ENCODE assay signal across 8 cellular contexts in the genomic region with DNA sequence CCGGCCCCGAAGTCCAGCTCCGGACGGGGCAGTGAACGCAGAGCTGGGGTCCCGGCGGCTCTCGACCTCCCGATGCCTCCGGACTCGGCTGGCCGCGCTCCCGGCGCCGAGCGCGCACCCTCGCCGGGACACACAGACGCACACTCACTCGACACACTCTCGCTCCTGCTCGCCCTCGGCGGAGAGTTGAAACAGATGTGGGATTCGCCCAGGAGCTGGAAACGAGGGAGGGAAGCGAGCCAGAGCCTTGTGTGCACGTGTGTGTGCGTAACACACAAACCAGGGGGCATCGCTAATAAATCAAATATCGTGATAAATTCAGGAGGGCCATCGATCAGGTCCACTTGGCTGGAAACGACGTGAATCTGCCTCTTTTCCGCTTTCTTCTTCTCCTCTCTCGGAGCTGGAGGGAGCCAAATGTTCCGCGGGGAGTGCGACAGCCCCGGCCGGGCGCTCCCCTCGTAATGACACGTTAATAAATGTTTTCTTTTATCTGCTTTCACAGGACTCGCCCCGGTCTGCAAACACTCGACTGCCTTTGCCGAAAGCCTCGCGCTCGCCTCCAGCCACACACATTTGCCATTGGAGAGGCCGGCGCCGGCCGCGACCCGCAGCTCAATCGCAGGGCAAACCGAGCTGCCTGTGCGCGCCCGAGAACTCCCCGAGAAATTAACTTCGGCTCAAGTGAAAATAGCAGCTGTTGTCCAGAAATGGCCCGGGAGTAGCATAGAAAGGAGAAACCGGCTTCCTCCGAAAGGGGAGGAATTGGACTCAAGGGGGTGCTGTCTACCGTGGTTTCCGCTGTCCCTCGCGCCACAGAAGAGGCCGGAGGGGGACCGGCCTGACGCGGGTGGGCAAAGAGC. TPM values are rescaled to one million over a fixed set of nuclear protein-coding genes. Genes with fewer than 3 reads are reported as not detected.
DNase-seq lines count a peak whose midpoint lies in the region; ATAC-seq and TF ChIP-seq lines count a peak whose summit lies in the region.

No MANE protein-coding gene starts in this region.

- TF ChIP-seq RAD21 in SK-N-SH (IDR thresholded peaks at IDR 0.05; ENCODE audit: low read length), result peak; percentile 88

- TF ChIP-seq CTCF in SK-N-SH (IDR thresholded peaks at IDR 0.05) (peak; percentile 68), endodermal cell (conservative IDR thresholded peaks at IDR 0.05) (peak; percentile 86), lower leg skin (IDR thresholded peaks at IDR 0.05) (peak in 1 of 3 donors; percentile 41)

- peaks cover 14% of the 10 kb centered on the region; the same call in 1 of the 2 replicates for H3K27me3 ChIP-seq in SK-N-SH (ENCODE audit: insufficient read depth)
- no peaks in the 10 kb centered on the region for H3K27me3 ChIP-seq in endodermal cell (ENCODE audit: control insufficient read depth, insufficient read depth, low read length, poor library complexity, severe bottlenecking)

- H3K9me2 ChIP-seq in SK-N-SH, result no peaks in the 10 kb centered on the region

- H3K27ac ChIP-seq in SK-N-SH (ENCODE audit: low read depth in 2 of 2, low read length in 1 of 2) (peak overlapping the region in 1 of 2 experiments; percentile 83; a peak in 2 of 4 replicates), endodermal cell (ENCODE audit: low read depth, low read length) (peak overlapping the region; percentile 62)

- H3F3A ChIP-seq in SK-N-SH (replicated peaks; ENCODE audit: insufficient read depth), result peaks cover 9% of the 10 kb centered on the region

- H3K36me3 ChIP-seq in SK-N-SH (replicated peaks in 1 of 2; ENCODE audit: control insufficient read depth in 1 of 2, insufficient read depth in 2 of 2, low read length in 1 of 2) (no peaks in the 10 kb centered on the region), endodermal cell (ENCODE audit: control insufficient read depth, insufficient read depth, low read length) (peaks cover 12% of the 10 kb centered on the region)

- intact Hi-C loops in lower leg skin (cut with DNase I; ENCODE audit: low total_unique reads), result no loop called here

- no peaks in the 10 kb centered on the region for H4K20me1 ChIP-seq in SK-N-SH (ENCODE audit: insufficient read depth)

- peak overlapping the region; percentile 91 for H3K27ac Mint-ChIP-seq in endodermal cell
- no peak overlapping the region for H3K27ac Mint-ChIP-seq in stimulated activated naive CD8-positive, alpha-beta T cell treated with anti-CD3 and anti-CD28 coated beads, Interleukin-15, amount 100 ng/mL, for 72 hours

- H3K9me3 Mint-ChIP-seq in endodermal cell, result no peaks in the 10 kb centered on the region
- no peaks in the 10 kb centered on the region for H3K9me3 Mint-ChIP-seq in stimulated activated naive CD8-positive, alpha-beta T cell treated with anti-CD3 and anti-CD28 coated beads, Interleukin-15, amount 100 ng/mL, for 72 hours

- TF ChIP-seq EP300 in SK-N-SH (IDR thresholded peaks at IDR 0.05; ENCODE audit: borderline replicate concordance in 1 of 2, low read depth in 1 of 2, low read length in 1 of 2), result 0 out of 4 replicates have a peak, but pooled peaks of 1 of the 2 experiments have one; percentile 19

- H3K79me2 ChIP-seq in SK-N-SH (ENCODE audit: insufficient read depth), result no peaks in the 10 kb centered on the region

- no peaks in the 10 kb centered on the region for H3K9me3 ChIP-seq in SK-N-SH
- H3K9me3 ChIP-seq in endodermal cell (ENCODE audit: control insufficient read depth, low read length), result no peaks in the 10 kb centered on the region

- H3K27me3 Mint-ChIP-seq in endodermal cell (ENCODE audit: insufficient read depth), result peaks cover 15% of the 10 kb centered on the region
- H3K27me3 Mint-ChIP-seq in stimulated activated naive CD8-positive, alpha-beta T cell treated with anti-CD3 and anti-CD28 coated beads, Interleukin-15, amount 100 ng/mL, for 72 hours, result peaks cover 83% of the 10 kb centered on the region

- H3K9ac ChIP-seq in SK-N-SH (no peak overlapping the region; the same call in 1 of the 2 replicates), endodermal cell (ENCODE audit: extremely low read depth, low read length, poor library complexity, severe bottlenecking) (peak overlapping the region; percentile 76)

- H3K4me3 ChIP-seq in SK-N-SH (ENCODE audit: low read depth in 2 of 2, low read length in 1 of 2), result peak overlapping the region; percentile 62 to 63
- H3K4me3 ChIP-seq in endodermal cell (ENCODE audit: low read length), result peak overlapping the region; percentile 94
- H3K4me3 ChIP-seq in lower leg skin (ENCODE audit: low read depth, poor library complexity, severe bottlenecking), result peak overlapping the region; percentile 4

- ATAC-seq in stimulated activated naive CD8-positive, alpha-beta T cell treated with anti-CD3 and anti-CD28 coated beads, Interleukin-15, amount 100 ng/mL, for 72 hours, result peak; percentile 58
- no peak for ATAC-seq in HG02970 (IDR thresholded peaks at IDR 0.05; ENCODE audit: low FRiP score, unreplicated experiment)

- POLR2A ChIA-PET in SK-N-SH (lab: Yijun Ruan, JAX), result interaction anchor here (1.2 kb wide), 1 partner anchor 834 kb away, joined by 8 read pairs; no protein-coding TSS in a partner anchor

- H3K4me1 Mint-ChIP-seq in endodermal cell, result peaks cover 30% of the 10 kb centered on the region
- peaks cover 20% of the 10 kb centered on the region for H3K4me1 Mint-ChIP-seq in stimulated activated naive CD8-positive, alpha-beta T cell treated with anti-CD3 and anti-CD28 coated beads, Interleukin-15, amount 100 ng/mL, for 72 hours

- 2% methylated on average over 67 of the region's 77 CpGs for WGBS in SK-N-SH (ENCODE audit: low lambda C conversion rate)
- WGBS in endodermal cell (ENCODE audit: insufficient coverage in 1 of 2, insufficient read length in 1 of 2), 2 experiments, result 1% methylated on average over 37 to 77 of the region's 77 CpGs
- 1 to 2% methylated on average over 58 to 77 of the region's 77 CpGs for WGBS in lower leg skin, 2 donors

- no peak for TF ChIP-seq POLR2A in lower leg skin (IDR thresholded peaks at IDR 0.05)

- CTCF ChIA-PET in SK-N-SH (lab: Yijun Ruan, JAX), result interaction anchor here (0.6 to 2.7 kb wide), 81 partner anchors 8 to 1681 kb away, joined by 3 to 103 read pairs (median 4); no protein-coding TSS in a partner anchor

- peak overlapping the region; percentile 74 for H3K4me2 ChIP-seq in SK-N-SH

- H3K4me3 Mint-ChIP-seq in endodermal cell, result peak overlapping the region; percentile 76
- peak overlapping the region; percentile 76 to 83 for H3K4me3 Mint-ChIP-seq in stimulated activated naive CD8-positive, alpha-beta T cell treated with anti-CD3 and anti-CD28 coated beads, Interleukin-15, amount 100 ng/mL, for 72 hours

- H2AFZ ChIP-seq in SK-N-SH (ENCODE audit: low read depth), result peak overlapping the region; percentile 8; the same call in 1 of the 2 replicates

- DNase-seq in DMS114 treated with DMSO at 0.1 percent for 48 hours (lab: John Stamatoyannopoulos, UW; ENCODE audit: unreplicated experiment), result peak; percentile 78
- peak; percentile 60 for DNase-seq in HT1080 (ENCODE audit: low read depth)
- DNase-seq in SK-N-SH, result peak; percentile 86
- DNase-seq in endodermal cell, result peak; percentile 87
- peak; percentile 53 to 90 for DNase-seq in lower leg skin (ENCODE audit: low spot score in 2 of 2)
- DNase-seq in stimulated activated naive CD8-positive, alpha-beta T cell treated with anti-CD3 and anti-CD28 coated beads, Interleukin-15, amount 100 ng/mL, for 72 hours, result peak; percentile 19 to 22
- no peak for DNase-seq in stimulated activated CD4-positive, alpha-beta T cell treated with anti-CD3 and anti-CD28 coated beads, Interleukin-4, amount 100 ng/mL, for 4 hours

- H3K4me1 ChIP-seq in SK-N-SH (ENCODE audit: control insufficient read depth in 1 of 2, insufficient read depth in 2 of 2, low read depth in 1 of 2, low read length in 1 of 2) (peaks cover 0 to 71% of the 10 kb centered on the region in 2 experiments; a peak in 2 of 4 replicates), endodermal cell (ENCODE audit: control insufficient read depth, insufficient read depth, low read length) (peaks cover 15% of the 10 kb centered on the region)

- H3K36me3 Mint-ChIP-seq in endodermal cell (ENCODE audit: low read depth), result no peaks in the 10 kb centered on the region

TF ChIP-seq in SK-N-SH, 30 proteins besides CTCF, POLR2A, EP300 and RAD21:
- TF ChIP-seq MXI1 (IDR thresholded peaks at IDR 0.05; ENCODE audit: low read depth, low read length), result peak; percentile 51
- TF ChIP-seq SMC3 (IDR thresholded peaks at IDR 0.05; ENCODE audit: low read depth, low read length), result peak; percentile 74
- no peak for TF ChIP-seq GABPA (IDR thresholded peaks at IDR 0.05; ENCODE audit: low read depth)
- no peak for TF ChIP-seq FOXJ3 (CRISPR knock-in tag; IDR thresholded peaks at IDR 0.05)

RNA-seq across cellular contexts. Expression of a gene that starts 0.8 kb away (rescaled TPM):
- total RNA-seq in HT1080 (2014; rRNA removed; shearing (Covaris generic)), result 5.6 and 6.6 TPM in 2 replicates
- 5.7 and 7.0 TPM in 2 replicates for polyA plus RNA-seq in HT1080 (2015; cell fraction: cytosol; rRNA removed)
- 8.7 and 10.9 TPM in 2 replicates for polyA plus RNA-seq in HT1080 (2015; cell fraction: nucleus; rRNA removed)
- polyA plus RNA-seq in SK-N-SH (2012; rRNA removed), result 11.3 and 20.2 TPM in 2 replicates
- polyA plus RNA-seq in SK-N-SH (2012; cell fraction: cytosol; rRNA removed), result 13.5 and 13.7 TPM in 2 replicates
- 24.2 and 34.3 TPM in 2 replicates for polyA plus RNA-seq in SK-N-SH (2012; cell fraction: nucleus; rRNA removed)
- total RNA-seq in endodermal cell (100 to 1,000 TPM in 1 of 2 donors, 10 to 100 TPM in 1; 75.7 to 146 TPM), lower leg skin (10 to 100 TPM; 18.3 to 83.0 (median 28.0) TPM)
- 55.0 TPM for polyA plus RNA-seq in endodermal cell (2013, experiment 1 of 2)
- 66.7 TPM for polyA plus RNA-seq in endodermal cell (2013, experiment 2 of 2)

Comparison
In these comparisons a context has a peak if more than half of its experiments do, and no peak if none do; other contexts are left out.
1. DNase-seq: peak in DMS114 treated with DMSO at 0.1 percent for 48 hours (single experiment), HT1080 (single experiment), SK-N-SH (single experiment), endodermal cell (single experiment), lower leg skin (2 of 2) and stimulated activated naive CD8-positive, alpha-beta T cell treated with anti-CD3 and anti-CD28 coated beads, Interleukin-15, amount 100 ng/mL, for 72 hours (2 of 2); none in stimulated activated CD4-positive, alpha-beta T cell treated with anti-CD3 and anti-CD28 coated beads, Interleukin-4, amount 100 ng/mL, for 4 hours (0 of 2).
2. H3K4me3 ChIP-seq: peak in every context shown above with its lines; median percentile 94 in endodermal cell; 62 in SK-N-SH; 4 in lower leg skin.